8 cellular contexts compared by ENCODE assay signal in the genomic region with DNA sequence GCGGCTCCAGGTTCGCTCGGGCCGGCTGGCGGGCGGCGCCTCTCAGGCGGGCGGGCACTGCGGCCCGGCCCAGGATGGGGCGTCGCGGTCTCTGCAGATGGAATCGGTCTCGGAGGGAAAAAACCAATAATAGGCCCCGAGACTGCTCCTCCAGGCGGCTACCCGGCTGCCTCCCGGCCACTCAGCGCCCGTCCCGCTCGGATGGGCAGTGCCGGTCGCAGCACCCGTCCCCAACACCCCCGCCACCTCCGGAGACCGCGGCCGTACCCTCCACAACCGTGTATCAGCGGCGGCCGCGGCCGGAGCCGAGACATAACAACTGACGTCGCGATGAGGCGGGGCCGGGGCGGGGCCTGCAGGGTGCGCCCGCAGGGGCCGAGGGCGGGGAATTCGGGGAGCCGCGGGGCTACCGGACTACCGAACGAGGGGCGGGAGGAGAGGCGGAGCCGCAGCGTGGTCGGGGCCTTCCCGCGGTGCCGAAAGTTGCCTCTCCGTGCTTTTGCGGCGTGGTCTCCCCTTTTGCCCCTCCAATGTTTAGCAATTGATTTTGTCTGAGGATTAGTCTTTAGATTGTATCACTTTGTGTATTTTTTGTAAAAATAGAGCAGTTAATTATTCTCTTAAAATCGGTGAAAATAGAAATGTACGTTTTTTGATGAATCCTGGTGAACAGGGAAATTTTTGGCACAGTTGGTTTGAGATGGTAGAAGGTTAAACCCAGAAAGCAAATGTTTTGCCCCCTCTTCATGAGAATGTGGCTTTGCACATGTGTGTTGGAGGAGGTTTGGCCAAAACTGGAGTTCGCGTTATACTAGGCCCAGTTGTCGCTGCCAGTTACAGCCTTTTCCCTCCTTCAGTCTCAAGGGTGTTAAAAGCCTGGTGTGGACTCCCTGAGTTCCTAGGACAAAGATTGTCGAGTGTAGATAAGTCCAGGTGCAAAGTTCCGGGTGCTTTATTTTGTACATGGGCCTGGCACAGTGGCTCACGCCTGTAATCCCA. TPM values are rescaled to one million over a fixed set of nuclear protein-coding genes. Genes with fewer than 3 reads are reported as not detected.
A peak's percentile ranks its signal among the peaks of the same experiment; 100 is the strongest.
DNase-seq lines count a peak whose midpoint lies in the region; FAIRE-seq and TF ChIP-seq lines count a peak whose summit lies in the region.

A gene with protein sequence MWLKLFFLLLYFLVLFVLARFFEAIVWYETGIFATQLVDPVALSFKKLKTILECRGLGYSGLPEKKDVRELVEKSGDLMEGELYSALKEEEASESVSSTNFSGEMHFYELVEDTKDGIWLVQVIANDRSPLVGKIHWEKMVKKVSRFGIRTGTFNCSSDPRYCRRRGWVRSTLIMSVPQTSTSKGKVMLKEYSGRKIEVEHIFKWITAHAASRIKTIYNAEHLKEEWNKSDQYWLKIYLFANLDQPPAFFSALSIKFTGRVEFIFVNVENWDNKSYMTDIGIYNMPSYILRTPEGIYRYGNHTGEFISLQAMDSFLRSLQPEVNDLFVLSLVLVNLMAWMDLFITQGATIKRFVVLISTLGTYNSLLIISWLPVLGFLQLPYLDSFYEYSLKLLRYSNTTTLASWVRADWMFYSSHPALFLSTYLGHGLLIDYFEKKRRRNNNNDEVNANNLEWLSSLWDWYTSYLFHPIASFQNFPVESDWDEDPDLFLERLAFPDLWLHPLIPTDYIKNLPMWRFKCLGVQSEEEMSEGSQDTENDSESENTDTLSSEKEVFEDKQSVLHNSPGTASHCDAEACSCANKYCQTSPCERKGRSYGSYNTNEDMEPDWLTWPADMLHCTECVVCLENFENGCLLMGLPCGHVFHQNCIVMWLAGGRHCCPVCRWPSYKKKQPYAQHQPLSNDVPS (minus strand): TSS at position 317 of the 999 bp plus-strand sequence. CDS start 979 bp downstream, outside the sequence.

- DNase-seq in COLO829 (ENCODE audit: low spot score) (peak; percentile 82), GM20000 (ENCODE audit: low spot score) (peak; percentile 93), HTR-8/SVneo (ENCODE audit: insufficient read length, low spot score) (peak; percentile 91), NT2/D1 (ENCODE audit: low read depth, low spot score) (peak; percentile 84), mesenteric fat pad (ENCODE audit: low spot score) (peak; percentile 99)
- peak; percentile 76 for DNase-seq in activated CD8-positive, alpha-beta memory T cell treated with anti-CD3 and anti-CD28 coated beads, Interleukin-2, amount 50 U/mL, for 1 hour (ENCODE audit: extremely low read depth)
- peak; percentile 88 for DNase-seq in stimulated activated CD8-positive, alpha-beta memory T cell treated with anti-CD3 and anti-CD28 coated beads, Interleukin-15, amount 100 ng/mL, for 1 hour (ENCODE audit: low read depth)

- TF ChIP-seq CTCF in GM20000 (IDR thresholded peaks at IDR 0.05; ENCODE audit: extremely low read depth, missing control alignments): no peak

- peaks cover 7% of the 10 kb centered on the region for H3K36me3 ChIP-seq in NT2/D1 (ENCODE audit: insufficient read depth, insufficient read length, low read length)
- H3K36me3 ChIP-seq in endocrine pancreas (ENCODE audit: control insufficient read depth, insufficient read depth, low read length): no peaks in the 10 kb centered on the region

- peak; percentile 77 for FAIRE-seq in HTR-8/SVneo (lab: Jason Lieb, UNC)

- H3K9me3 ChIP-seq in NT2/D1 (ENCODE audit: insufficient read depth, low read length) (no peaks in the 10 kb centered on the region), endocrine pancreas (ENCODE audit: control insufficient read depth, low read length) (no peaks in the 10 kb centered on the region)

- peaks cover 8% of the 10 kb centered on the region for H3K27me3 ChIP-seq in NT2/D1 (ENCODE audit: insufficient read depth, insufficient read length)
- no peaks in the 10 kb centered on the region for H3K27me3 ChIP-seq in endocrine pancreas (ENCODE audit: control insufficient read depth, insufficient read depth, low read length)

- peak within 1 kb of the TSS; percentile 82 for H3K9ac ChIP-seq in NT2/D1 (ENCODE audit: insufficient read length, low read depth)
- peak within 1 kb of the TSS; percentile 91 for H3K9ac ChIP-seq in endocrine pancreas (ENCODE audit: control insufficient read depth, insufficient read depth, low read length)

- H3K4me3 ChIP-seq in NT2/D1 (ENCODE audit: insufficient read length, low read depth): peak within 1 kb of the TSS; percentile 74
- peak within 1 kb of the TSS; percentile 99 for H3K4me3 ChIP-seq in endocrine pancreas (ENCODE audit: control insufficient read depth, insufficient read depth, low read length)

- no peaks in the 10 kb centered on the region for H3K4me1 ChIP-seq in NT2/D1 (ENCODE audit: insufficient read depth, insufficient read length)
- H3K4me1 ChIP-seq in endocrine pancreas (ENCODE audit: control insufficient read depth, insufficient read depth, low read length): peaks cover 10% of the 10 kb centered on the region

RNA-seq across cellular contexts. Expression of the gene that starts here (rescaled TPM):
- 19.9 TPM for total RNA-seq in mesenteric fat pad

Comparison
In these comparisons a context has a peak if more than half of its experiments do, and no peak if none do; other contexts are left out.
1. Peak in every context shown above with its lines: DNase-seq and H3K4me3 ChIP-seq.